ENCODE assay signal across 8 cellular contexts in genomic region chr19:41308450-41309224, GRCh38. TPM values are rescaled to one million over a fixed set of nuclear protein-coding genes. Genes with fewer than 3 reads are reported as not detected.
DNase-seq lines count a peak whose midpoint lies in the region; ATAC-seq and TF ChIP-seq lines count a peak whose summit lies in the region.

No MANE protein-coding gene starts in this region.

- peak; percentile 53 for ATAC-seq in stimulated activated naive CD8-positive, alpha-beta T cell treated with anti-CD3 and anti-CD28 coated beads, Interleukin-15, Interleukin-2, amounts not matched to agents 100 U/mL and 50 U/mL, for 24 hours
- no peak for ATAC-seq in HG03039 (IDR thresholded peaks at IDR 0.05; ENCODE audit: unreplicated experiment)

- peak overlapping the region; percentile 95 for H3K4me3 Mint-ChIP-seq in activated T-helper 1 cell treated with anti-CD3 and anti-CD28 coated beads, Interleukin-12 subunit alpha, Interleukin-12 subunit beta, Interleukin-2, Interleukin-4 antibody, amounts not matched to agents 30 ng/mL and 10 ng/mL and 1 ng/mL, durations not matched to agents 14 hours and 24 hours and 36 hours
- H3K4me3 Mint-ChIP-seq in nephron: peak overlapping the region; percentile 95 to 98 (median 96)

- DNase-seq in Kasumi-1 (lab: John Stamatoyannopoulos, UW) (peak; percentile 88 to 89), RKO (ENCODE audit: low spot score) (peak; percentile 83), fibroblast of peridontal ligament (ENCODE audit: extremely low read depth) (peak; percentile 92)
- DNase-seq in activated T-helper 1 cell treated with anti-CD3 and anti-CD28 coated beads, Interleukin-12 subunit alpha, Interleukin-12 subunit beta, Interleukin-2, Interleukin-4 antibody, amounts not matched to agents 30 ng/mL and 10 ng/mL and 1 ng/mL, durations not matched to agents 14 hours and 24 hours and 36 hours (ENCODE audit: low spot score): peak; percentile 85
- peak; percentile 95 for DNase-seq in stimulated activated naive CD8-positive, alpha-beta T cell treated with anti-CD3 and anti-CD28 coated beads, Interleukin-15, Interleukin-2, amounts not matched to agents 100 U/mL and 50 U/mL, for 24 hours

- peaks cover 78% of the 10 kb centered on the region for H3K4me1 Mint-ChIP-seq in activated T-helper 1 cell treated with anti-CD3 and anti-CD28 coated beads, Interleukin-12 subunit alpha, Interleukin-12 subunit beta, Interleukin-2, Interleukin-4 antibody, amounts not matched to agents 30 ng/mL and 10 ng/mL and 1 ng/mL, durations not matched to agents 14 hours and 24 hours and 36 hours (ENCODE audit: low read depth)
- peaks cover 43% of the 10 kb centered on the region for H3K4me1 Mint-ChIP-seq in nephron

- H3K27me3 Mint-ChIP-seq in activated T-helper 1 cell treated with anti-CD3 and anti-CD28 coated beads, Interleukin-12 subunit alpha, Interleukin-12 subunit beta, Interleukin-2, Interleukin-4 antibody, amounts not matched to agents 30 ng/mL and 10 ng/mL and 1 ng/mL, durations not matched to agents 14 hours and 24 hours and 36 hours (ENCODE audit: insufficient read depth): no peaks in the 10 kb centered on the region
- H3K27me3 Mint-ChIP-seq in nephron (ENCODE audit: low read depth): no peaks in the 10 kb centered on the region

- H3K4me3 ChIP-seq in GM12875 (ENCODE audit: low read depth, low read length): no peak overlapping the region

- intact Hi-C loops in activated T-helper 1 cell treated with anti-CD3 and anti-CD28 coated beads, Interleukin-12 subunit alpha, Interleukin-12 subunit beta, Interleukin-2, Interleukin-4 antibody, amounts not matched to agents 30 ng/mL and 10 ng/mL and 1 ng/mL, durations not matched to agents 14 hours and 24 hours and 36 hours (cut with micrococcal nuclease): loop anchor here (1.0 to 5.0 kb wide), 7 partner anchors 45 to 336 kb away; partner anchors contain the start of genes BCKDHA, DMAC2 and EXOSC5

- TF ChIP-seq CTCF in GM12875 (IDR thresholded peaks at IDR 0.05; ENCODE audit: borderline replicate concordance, insufficient read depth, low read depth, low read length): peak; percentile 90
- peak; percentile 94 to 97 (median 94) for TF ChIP-seq CTCF in nephron (IDR thresholded peaks at IDR 0.05; ENCODE audit: unreplicated experiment in 3 of 3)

- H3K36me3 Mint-ChIP-seq in activated T-helper 1 cell treated with anti-CD3 and anti-CD28 coated beads, Interleukin-12 subunit alpha, Interleukin-12 subunit beta, Interleukin-2, Interleukin-4 antibody, amounts not matched to agents 30 ng/mL and 10 ng/mL and 1 ng/mL, durations not matched to agents 14 hours and 24 hours and 36 hours (ENCODE audit: low read depth): peaks cover 43% of the 10 kb centered on the region
- peaks cover 42% of the 10 kb centered on the region for H3K36me3 Mint-ChIP-seq in nephron (ENCODE audit: low read depth)

- H3K27ac Mint-ChIP-seq in activated T-helper 1 cell treated with anti-CD3 and anti-CD28 coated beads, Interleukin-12 subunit alpha, Interleukin-12 subunit beta, Interleukin-2, Interleukin-4 antibody, amounts not matched to agents 30 ng/mL and 10 ng/mL and 1 ng/mL, durations not matched to agents 14 hours and 24 hours and 36 hours: peak overlapping the region; percentile 94
- peak overlapping the region; percentile 97 to 98 (median 97) for H3K27ac Mint-ChIP-seq in nephron

- no peaks in the 10 kb centered on the region for H3K9me3 Mint-ChIP-seq in activated T-helper 1 cell treated with anti-CD3 and anti-CD28 coated beads, Interleukin-12 subunit alpha, Interleukin-12 subunit beta, Interleukin-2, Interleukin-4 antibody, amounts not matched to agents 30 ng/mL and 10 ng/mL and 1 ng/mL, durations not matched to agents 14 hours and 24 hours and 36 hours
- H3K9me3 Mint-ChIP-seq in nephron: no peaks in the 10 kb centered on the region

RNA-seq across cellular contexts. Expression of gene CCDC97, which starts 1.3 kb away (rescaled TPM):
- total RNA-seq in activated T-helper 1 cell treated with anti-CD3 and anti-CD28 coated beads, Interleukin-12 subunit alpha, Interleukin-12 subunit beta, Interleukin-2, Interleukin-4 antibody, amounts not matched to agents 30 ng/mL and 10 ng/mL and 1 ng/mL, durations not matched to agents 14 hours and 24 hours and 36 hours: 35.3 and 36.1 TPM in 2 replicates

RNA-seq across cellular contexts. Expression of gene HNRNPUL1, which starts 44.5 kb away (rescaled TPM):
- 254 and 264 TPM in 2 replicates for total RNA-seq in activated T-helper 1 cell treated with anti-CD3 and anti-CD28 coated beads, Interleukin-12 subunit alpha, Interleukin-12 subunit beta, Interleukin-2, Interleukin-4 antibody, amounts not matched to agents 30 ng/mL and 10 ng/mL and 1 ng/mL, durations not matched to agents 14 hours and 24 hours and 36 hours

RNA-seq across cellular contexts. Expression of gene TGFB1, which starts 45.1 kb away (rescaled TPM):
- 108 and 112 TPM in 2 replicates for total RNA-seq in activated T-helper 1 cell treated with anti-CD3 and anti-CD28 coated beads, Interleukin-12 subunit alpha, Interleukin-12 subunit beta, Interleukin-2, Interleukin-4 antibody, amounts not matched to agents 30 ng/mL and 10 ng/mL and 1 ng/mL, durations not matched to agents 14 hours and 24 hours and 36 hours

RNA-seq across cellular contexts. Expression of gene B9D2, which starts 55.3 kb away (rescaled TPM):
- 4.4 and 4.5 TPM in 2 replicates for total RNA-seq in activated T-helper 1 cell treated with anti-CD3 and anti-CD28 coated beads, Interleukin-12 subunit alpha, Interleukin-12 subunit beta, Interleukin-2, Interleukin-4 antibody, amounts not matched to agents 30 ng/mL and 10 ng/mL and 1 ng/mL, durations not matched to agents 14 hours and 24 hours and 36 hours
